ENCODE assay signal across 9 cellular contexts in the genomic region with DNA sequence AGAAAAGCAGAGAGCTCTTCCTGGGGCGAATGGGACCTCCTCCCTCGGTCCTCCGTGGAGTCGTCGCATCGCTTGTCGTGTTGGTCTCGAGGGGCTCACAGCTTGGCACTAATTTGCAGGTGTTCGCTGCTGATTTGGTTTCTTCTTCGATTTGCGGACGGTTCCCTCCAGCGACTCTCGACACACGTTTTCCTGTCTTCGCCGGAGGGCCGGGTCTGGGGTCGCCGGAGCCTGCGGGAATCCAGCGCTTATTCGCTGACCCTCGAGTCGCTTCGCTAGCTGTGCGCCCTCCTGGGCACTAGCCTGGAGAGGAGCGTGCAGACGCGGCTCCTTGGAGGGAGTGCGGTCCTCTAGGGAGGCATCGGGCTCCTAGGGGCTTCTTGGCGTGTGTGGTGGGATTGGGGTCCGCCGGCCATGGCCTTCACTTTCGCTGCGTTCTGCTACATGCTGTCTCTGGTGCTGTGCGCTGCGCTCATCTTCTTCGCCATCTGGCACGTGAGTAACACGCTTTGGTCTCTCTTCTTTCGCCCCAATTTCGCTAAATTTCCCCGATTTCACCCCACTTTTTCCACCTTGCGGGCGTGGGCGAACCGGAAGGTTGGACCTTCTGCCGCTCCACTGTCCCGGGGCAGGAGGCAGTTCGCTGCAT. TPM values are rescaled to one million over a fixed set of nuclear protein-coding genes. Genes with fewer than 3 reads are reported as not detected.
DNase-seq lines count a peak whose midpoint lies in the region; ATAC-seq, FAIRE-seq and TF ChIP-seq lines count a peak whose summit lies in the region.
"Had no signal": no experiment of that assay in that cellular context is flagged by ENCODE, and none has a peak within 500 bp of the region (broad histone marks: within the 10 kb centered on the region; RNA-seq: fewer than 3 reads in every experiment).

No MANE protein-coding gene starts in this region.

- H3K4me3 Mint-ChIP-seq in activated T-helper 17 cell treated with anti-CD3 and anti-CD28 coated beads, Interleukin-2, amount 50 U/mL, for 72 hours: peak overlapping the region; percentile 78

- intact Hi-C loops in left ventricle myocardium superior (cut with micrococcal nuclease) (no loop called here), transverse colon (cut with DNase I; ENCODE audit: low total_unique reads) (no loop called here)

- H3K27me3 ChIP-seq in cardiac muscle cell (peaks cover 79% of the 10 kb centered on the region), iPS-20b (ENCODE audit: insufficient read depth, low read length) (peaks cover 77% of the 10 kb centered on the region), transverse colon (peaks cover 67% of the 10 kb centered on the region)

- peaks cover 18% of the 10 kb centered on the region for H3K4me1 Mint-ChIP-seq in activated T-helper 17 cell treated with anti-CD3 and anti-CD28 coated beads, Interleukin-2, amount 50 U/mL, for 72 hours

- no peak overlapping the region for H3K27ac Mint-ChIP-seq in activated T-helper 17 cell treated with anti-CD3 and anti-CD28 coated beads, Interleukin-2, amount 50 U/mL, for 72 hours

- H3K36me3 ChIP-seq in cardiac muscle cell: no peaks in the 10 kb centered on the region
- no peaks in the 10 kb centered on the region for H3K36me3 ChIP-seq in iPS-20b (ENCODE audit: insufficient read depth, low read depth, low read length)
- no peaks in the 10 kb centered on the region for H3K36me3 ChIP-seq in transverse colon

- H3K27ac ChIP-seq in cardiac muscle cell (no peak overlapping the region), iPS-20b (ENCODE audit: low read length) (no peak overlapping the region), transverse colon (no peak overlapping the region)

- H3K9me3 ChIP-seq in cardiac muscle cell (ENCODE audit: low read depth) (no peaks in the 10 kb centered on the region), iPS-20b (ENCODE audit: insufficient read depth, low read depth, low read length) (no peaks in the 10 kb centered on the region; the same call in 1 of the 2 replicates), transverse colon (no peaks in the 10 kb centered on the region)

- DNase-seq in cardiac muscle cell (ENCODE audit: low read depth in 1 of 2, low spot score in 1 of 2) (no peak), left ventricle myocardium superior (no peak), transverse colon (no peak), NCI-H1436 treated with DMSO at 0.1 percent for 48 hours (lab: John Stamatoyannopoulos, UW) (no peak), NOMO-1 treated with DMSO at 0.1 percent for 48 hours (lab: John Stamatoyannopoulos, UW; ENCODE audit: unreplicated experiment) (no peak), D721Med (ENCODE audit: insufficient read length, low spot score) (no peak)
- DNase-seq: GDM1 had no signal

- no peak for ATAC-seq in left ventricle myocardium superior
- ATAC-seq in activated T-helper 17 cell treated with anti-CD3 and anti-CD28 coated beads, Interleukin-2, amount 50 U/mL, for 72 hours (replicated peaks): no peak

- H3K9me3 Mint-ChIP-seq in activated T-helper 17 cell treated with anti-CD3 and anti-CD28 coated beads, Interleukin-2, amount 50 U/mL, for 72 hours: no peaks in the 10 kb centered on the region

- H3K36me3 Mint-ChIP-seq in activated T-helper 17 cell treated with anti-CD3 and anti-CD28 coated beads, Interleukin-2, amount 50 U/mL, for 72 hours (ENCODE audit: low read depth): no peaks in the 10 kb centered on the region

- TF ChIP-seq CTCF in cardiac muscle cell (IDR thresholded peaks at IDR 0.05; ENCODE audit: low read depth, low read length) (no peak), transverse colon (IDR thresholded peaks at IDR 0.05) (no peak), D721Med (IDR thresholded peaks at IDR 0.05; ENCODE audit: insufficient read depth, missing control alignments) (no peak)

- H3K9ac ChIP-seq in iPS-20b (ENCODE audit: low read depth, low read length): no peak overlapping the region

- in situ Hi-C loops in transverse colon (cut with MboI; ENCODE audit: low pct_ligation_motif_present in 1 of 4, low pct_unique_long_range_greater_than_20kb in 1 of 4, low sequenced_read_pairs in 3 of 4): no loop called here

- H3K4me3 ChIP-seq in cardiac muscle cell: peak overlapping the region; percentile 46
- H3K4me3 ChIP-seq in iPS-20b (ENCODE audit: low read length): peak overlapping the region; percentile 60
- peak overlapping the region in 3 of 4 donors; percentile 20 to 46 (median 37) for H3K4me3 ChIP-seq in transverse colon

- FAIRE-seq in D721Med (lab: Jason Lieb, UNC): no peak

- peaks cover 12% of the 10 kb centered on the region for H3K4me1 ChIP-seq in cardiac muscle cell (ENCODE audit: low read depth)
- no peaks in the 10 kb centered on the region for H3K4me1 ChIP-seq in iPS-20b (ENCODE audit: insufficient read depth, low read length)
- H3K4me1 ChIP-seq in transverse colon: peaks cover 0 to 20% (median 14%) of the 10 kb centered on the region in 4 donors

- TF ChIP-seq EP300 in transverse colon (IDR thresholded peaks at IDR 0.05; ENCODE audit: low read depth): no peak

- no peak for TF ChIP-seq POLR2A in transverse colon (IDR thresholded peaks at IDR 0.05)

- H3K27me3 Mint-ChIP-seq in activated T-helper 17 cell treated with anti-CD3 and anti-CD28 coated beads, Interleukin-2, amount 50 U/mL, for 72 hours: peaks cover 45% of the 10 kb centered on the region

- WGBS in transverse colon (ENCODE audit: low coverage in 1 of 2), 2 donors: 23% methylated on average over 52 of the region's 52 CpGs; no CpG with 5 or more reads in 1 of the 2 donors

RNA-seq across cellular contexts. Expression of a gene that starts 0.8 kb away (rescaled TPM):
- total RNA-seq in cardiac muscle cell: 3.2 and 3.7 TPM in 2 replicates
- polyA plus RNA-seq in cardiac muscle cell: 4.2 and 4.7 TPM in 2 replicates
- 0.99 TPM for total RNA-seq in left ventricle myocardium superior
- 1 to 10 TPM; 1.4 to 3.0 TPM for total RNA-seq in activated T-helper 17 cell treated with anti-CD3 and anti-CD28 coated beads, Interleukin-2, amount 50 U/mL, for 72 hours
- 1 to 10 TPM in 1 of 4 donors, under 1 TPM in 1, not detected in 2; 0.68 to 1.1 TPM for total RNA-seq in transverse colon
